Comparison of ENCODE assay signal across 9 cellular contexts in genomic region chr2:238728322-238729260, GRCh38.
DNase-seq lines count a peak whose midpoint lies in the region; ATAC-seq and TF ChIP-seq lines count a peak whose summit lies in the region.
"Had no signal": no experiment of that assay in that cellular context is flagged by ENCODE, and none has a peak within 500 bp of the region (broad histone marks: within the 10 kb centered on the region; RNA-seq: fewer than 3 reads in every experiment).

No MANE protein-coding gene starts in this region.

- no peak for TF ChIP-seq CTCF in esophagus squamous epithelium (IDR thresholded peaks at IDR 0.05)

- H3K27me3 ChIP-seq in NT2/D1 (ENCODE audit: insufficient read depth, insufficient read length) (no peaks in the 10 kb centered on the region), esophagus squamous epithelium (no peaks in the 10 kb centered on the region), mucosa of stomach (ENCODE audit: control insufficient read depth, insufficient read depth, low read length) (no peaks in the 10 kb centered on the region)

- H3K27ac ChIP-seq in esophagus squamous epithelium (peak overlapping the region; percentile 71 to 92 (median 86)), urinary bladder (ENCODE audit: low read depth) (peak overlapping the region; percentile 53)

- H3K9ac ChIP-seq in NT2/D1 (ENCODE audit: insufficient read length, low read depth) (no peak overlapping the region), mucosa of stomach (ENCODE audit: low read length) (peak overlapping the region; percentile 37)

- H3K9me3 ChIP-seq in NT2/D1 (ENCODE audit: insufficient read depth, low read length) (no peaks in the 10 kb centered on the region), esophagus squamous epithelium (no peaks in the 10 kb centered on the region), mucosa of stomach (ENCODE audit: control insufficient read depth, low read length) (no peaks in the 10 kb centered on the region)

- TF ChIP-seq POLR2A in esophagus squamous epithelium (IDR thresholded peaks at IDR 0.05): no peak

- no peak for ATAC-seq in GM18519 (IDR thresholded peaks at IDR 0.05; ENCODE audit: low FRiP score, unreplicated experiment)

- intact Hi-C loops in esophagus squamous epithelium (cut with DNase I): no loop called here

- peak; percentile 27 for DNase-seq in NT2/D1 (ENCODE audit: low read depth, low spot score)
- no peak for DNase-seq in esophagus squamous epithelium (lab: John Stamatoyannopoulos, UW)
- DNase-seq in COLO668 (lab: John Stamatoyannopoulos, UW; ENCODE audit: unreplicated experiment): no peak
- no peak for DNase-seq in glomerular visceral epithelial cell (ENCODE audit: extremely low spot score)
- DNase-seq in activated gamma-delta T cell (lab: John Stamatoyannopoulos, UW): no peak
- DNase-seq: activated CD4-positive, alpha-beta memory T cell treated with anti-CD3 and anti-CD28 coated beads, Interleukin-2, amount 10 ng/mL, durations not matched to agents 7 days and 5 days had no signal

- H3K4me3 ChIP-seq in NT2/D1 (ENCODE audit: insufficient read length, low read depth) (no peak overlapping the region), esophagus squamous epithelium (peak overlapping the region in 1 of 4 donors; percentile 0), mucosa of stomach (ENCODE audit: low read length) (no peak overlapping the region), urinary bladder (ENCODE audit: low read depth, low read length) (no peak overlapping the region)

- H3K4me1 ChIP-seq in NT2/D1 (ENCODE audit: insufficient read depth, insufficient read length): peaks cover 11% of the 10 kb centered on the region
- peaks cover 0 to 36% (median 9%) of the 10 kb centered on the region in 3 donors for H3K4me1 ChIP-seq in esophagus squamous epithelium
- no peaks in the 10 kb centered on the region for H3K4me1 ChIP-seq in mucosa of stomach (ENCODE audit: control insufficient read depth, insufficient read depth, low read length)
- H3K4me1 ChIP-seq in urinary bladder (ENCODE audit: insufficient read depth): no peaks in the 10 kb centered on the region

- WGBS in esophagus squamous epithelium, 2 donors: 17 to 24% methylated on average over 11 to 14 of the region's 14 CpGs
- 16% methylated on average over 14 of the region's 14 CpGs for WGBS in urinary bladder

- H3K36me3 ChIP-seq in NT2/D1 (ENCODE audit: insufficient read depth, insufficient read length, low read length) (no peaks in the 10 kb centered on the region), esophagus squamous epithelium (no peaks in the 10 kb centered on the region), mucosa of stomach (ENCODE audit: control insufficient read depth, insufficient read depth, low read length) (no peaks in the 10 kb centered on the region), urinary bladder (ENCODE audit: insufficient read depth) (no peaks in the 10 kb centered on the region)
